In the genomic region with DNA sequence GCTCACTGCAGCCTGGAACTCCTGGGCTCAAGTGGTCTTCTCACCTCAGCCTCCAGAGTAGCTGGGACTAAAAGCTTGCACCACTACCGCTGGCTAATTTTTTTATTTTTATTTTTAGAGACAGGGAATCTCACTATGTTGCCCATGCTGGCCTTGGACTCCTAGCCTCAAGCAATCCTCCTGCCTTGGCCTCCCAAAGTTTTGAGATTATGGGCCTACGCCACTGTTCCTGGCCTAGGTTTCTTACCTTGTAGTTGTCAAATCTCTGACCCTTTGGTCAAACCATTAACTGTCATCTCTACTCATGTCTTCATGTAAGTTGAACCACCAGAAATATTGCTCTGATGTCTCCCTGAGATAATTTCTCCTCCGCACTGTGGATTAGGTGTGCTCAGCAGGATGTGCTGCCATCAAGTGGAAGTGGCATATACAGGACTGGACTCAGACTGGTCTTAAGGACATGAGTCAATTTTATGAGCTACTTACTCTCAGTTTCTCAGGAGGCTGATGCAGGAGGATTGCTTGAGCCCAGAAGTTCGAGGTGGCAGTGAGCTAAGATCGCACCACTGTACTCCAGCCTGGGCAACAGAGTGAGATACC, we compare ENCODE assay signal across 12 cellular contexts. TPM values are rescaled to one million over a fixed set of nuclear protein-coding genes. Genes with fewer than 3 reads are reported as not detected.
DNase-seq lines count a peak whose midpoint lies in the region; ATAC-seq, FAIRE-seq and TF ChIP-seq lines count a peak whose summit lies in the region.
"Had no signal": no experiment of that assay in that cellular context is flagged by ENCODE, and none has a peak within 500 bp of the region (broad histone marks: within the 10 kb centered on the region; RNA-seq: fewer than 3 reads in every experiment).

No MANE protein-coding gene starts in this region.

- TF ChIP-seq CTCF in AG04449 (IDR thresholded peaks at IDR 0.05; ENCODE audit: insufficient read depth, low read length, missing control alignments): peak; percentile 5
- peak; percentile 24 to 39 (median 28); a peak in 4 of 6 replicates for TF ChIP-seq CTCF in HCT116 (IDR thresholded peaks at IDR 0.05 in 2 of 3, conservative IDR thresholded peaks at IDR 0.05 in 1 of 3; ENCODE audit: borderline replicate concordance in 1 of 3, insufficient read depth in 1 of 3, low read depth in 2 of 3, low read length in 2 of 3)

- 0 out of 4 replicates have a peak, but pooled peaks cover 0 to 2% of the 10 kb centered on the region in 2 experiments for H3K36me3 ChIP-seq in HCT116 (ENCODE audit: control insufficient read depth in 1 of 2, insufficient read depth in 2 of 2, low read length in 2 of 2)

- H3K27ac ChIP-seq in HCT116 (ENCODE audit: low read depth, low read length): no peak overlapping the region
- H3K27ac ChIP-seq: neutrophil had no signal

- H3K9ac ChIP-seq in HCT116 (ENCODE audit: low read length): no peak overlapping the region

- TF ChIP-seq RAD21 in HCT116 (IDR thresholded peaks at IDR 0.05; ENCODE audit: low read depth): peak; percentile 64

- POLR2A ChIA-PET in AG04449 (lab: Yijun Ruan, JAX): no interaction called here
- POLR2A ChIA-PET in HCT116 (lab: Charles Lee): interaction anchor here (0.7 to 1.3 kb wide), 2 partner anchors 10 to 38 kb away, joined by 3 to 5 read pairs; a partner anchor contains a TSS

- RAD21 ChIA-PET in HCT116 (lab: Charles Lee; ENCODE audit: low non-redundant PET in 1 of 2, low total read pairs in 2 of 2, uncharacterized antibody in 2 of 2, unreplicated experiment in 2 of 2): no interaction called here

- no peak overlapping the region for H2AFZ ChIP-seq in HCT116 (ENCODE audit: low read depth, low read length, poor library complexity, severe bottlenecking)

- H3K4me1 ChIP-seq in HCT116 (ENCODE audit: control insufficient read depth in 1 of 2, insufficient read depth in 2 of 2, low read length in 2 of 2): peaks cover under 1 to 3% of the 10 kb centered on the region in 2 experiments; a peak in 3 of 4 replicates

- no peak for FAIRE-seq in GM19239 (lab: Jason Lieb, UNC)

- no peaks in the 10 kb centered on the region for H4K20me1 ChIP-seq in HCT116 (ENCODE audit: insufficient read depth)

- H3K27me3 ChIP-seq in HCT116 (ENCODE audit: insufficient read depth, low read length): no peaks in the 10 kb centered on the region
- H3K27me3 ChIP-seq: neutrophil had no signal

- no peak overlapping the region for H3K4me2 ChIP-seq in HCT116 (ENCODE audit: low read length)

- CTCF ChIA-PET in AG04449 (lab: Yijun Ruan, JAX) (interaction anchor here (0.5 to 1.4 kb wide), 8 partner anchors 9 to 326 kb away, joined by 3 to 4 read pairs (median 3); no protein-coding TSS in a partner anchor), HCT116 (lab: Charles Lee) (interaction anchor here (0.5 to 1.5 kb wide), 8 partner anchors 15 to 418 kb away, joined by 3 to 5 read pairs (median 4); a partner anchor contains a TSS)

- ATAC-seq in HCT116 (peak; percentile 81), Right ventricle myocardium inferior (no peak)
- ATAC-seq: activated CD8-positive, alpha-beta memory T cell treated with anti-CD3 and anti-CD28 coated beads, Interleukin-2, amount 10 ng/mL, durations not matched to agents 7 days and 5 days had no signal

- no TSS peak for BruUV-seq in HCT116 (replicated peaks; lab: Mats Ljungman, UMichigan)

- intact Hi-C loops in HCT116 (cut with micrococcal nuclease) (no loop called here), Right ventricle myocardium inferior (cut with DNase I) (no loop called here)

- H3K4me3 ChIP-seq in AG04449 (ENCODE audit: low read depth, low read length) (no peak overlapping the region), HCT116 (replicated peaks in 1 of 2; ENCODE audit: low read depth in 1 of 2, low read length in 2 of 2) (no peak overlapping the region)

- DNase-seq in AG04449 (ENCODE audit: low read depth, low spot score) (no peak), HCT116 (ENCODE audit: low read depth, low spot score) (peak; percentile 15), RKO (ENCODE audit: low spot score) (peak; percentile 70), fibroblast of peridontal ligament (ENCODE audit: extremely low read depth) (peak; percentile 15), Right ventricle myocardium inferior (ENCODE audit: missing footprints) (no peak), GM19239 (ENCODE audit: insufficient read length, low spot score) (no peak)
- DNase-seq in activated CD4-positive, alpha-beta T cell treated with anti-CD3 and anti-CD28 coated beads, Interleukin-2, amount 50 U/mL, for 1 hour: no peak
- DNase-seq in stimulated activated CD4-positive, alpha-beta T cell treated with anti-CD3 and anti-CD28 coated beads, Interleukin-15, amount 100 ng/mL, for 24 hours: no peak
- DNase-seq: activated CD8-positive, alpha-beta memory T cell treated with anti-CD3 and anti-CD28 coated beads, Interleukin-2, amount 10 ng/mL, durations not matched to agents 7 days and 5 days; DMS79; NCI-H1048 had no signal

- H3K9me3 ChIP-seq in HCT116 (ENCODE audit: control insufficient read depth in 1 of 2, insufficient read depth in 1 of 2, low read depth in 1 of 2, low read length in 2 of 2): no peaks in the 10 kb centered on the region
- H3K9me3 ChIP-seq: neutrophil had no signal

- H3K9me2 ChIP-seq in HCT116 (ENCODE audit: insufficient read depth): no peaks in the 10 kb centered on the region

- H3K79me2 ChIP-seq in HCT116 (ENCODE audit: insufficient read depth, low read length): no peaks in the 10 kb centered on the region

- TF ChIP-seq POLR2A in HCT116 (IDR thresholded peaks at IDR 0.05; ENCODE audit: borderline replicate concordance, extremely low read depth, insufficient read depth, insufficient read length): no peak

TF ChIP-seq in HCT116, 20 proteins besides CTCF, POLR2A, EP300 and RAD21:
- TF ChIP-seq POLR2AphosphoS5 (IDR thresholded peaks at IDR 0.05; ENCODE audit: low read depth, low read length): no peak
- no peak for TF ChIP-seq EZH2phosphoT487 (IDR thresholded peaks at IDR 0.05; ENCODE audit: borderline replicate concordance)
- TF ChIP-seq FOSL1 (IDR thresholded peaks at IDR 0.05; ENCODE audit: low read depth): no peak
- no peak for TF ChIP-seq CBX3 (IDR thresholded peaks at IDR 0.05; ENCODE audit: low read depth)
- no peak for TF ChIP-seq ZFX (IDR thresholded peaks at IDR 0.05)
- TF ChIP-seq SP1 (IDR thresholded peaks at IDR 0.05; ENCODE audit: low read depth): no peak
- TF ChIP-seq YY1 (IDR thresholded peaks at IDR 0.05; ENCODE audit: extremely low read depth, insufficient replicate concordance, low read depth, low read length): no peak
- TF ChIP-seq EGR1 (IDR thresholded peaks at IDR 0.05; ENCODE audit: low read depth): no peak
- TF ChIP-seq EZH2 (IDR thresholded peaks at IDR 0.05): no peak
- TF ChIP-seq, protein P1, sequence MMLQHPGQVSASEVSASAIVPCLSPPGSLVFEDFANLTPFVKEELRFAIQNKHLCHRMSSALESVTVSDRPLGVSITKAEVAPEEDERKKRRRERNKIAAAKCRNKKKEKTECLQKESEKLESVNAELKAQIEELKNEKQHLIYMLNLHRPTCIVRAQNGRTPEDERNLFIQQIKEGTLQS (IDR thresholded peaks at IDR 0.05): no peak
- no peak for TF ChIP-seq TCF7L2 (IDR thresholded peaks at IDR 0.05; ENCODE audit: borderline replicate concordance, extremely low read depth, insufficient read depth, insufficient read length)
- no peak for TF ChIP-seq SRF (IDR thresholded peaks at IDR 0.05; ENCODE audit: low read depth)
- TF ChIP-seq JUND (IDR thresholded peaks at IDR 0.05): no peak
- TF ChIP-seq SIN3A (IDR thresholded peaks at IDR 0.05; ENCODE audit: low read depth): no peak
- no peak for TF ChIP-seq ZNF274 (IDR thresholded peaks at IDR 0.05; ENCODE audit: low read depth, low read length)

RNA-seq across cellular contexts. Expression of a gene that starts 28.5 kb away (rescaled TPM):
- total RNA-seq in HCT116 (2021; ENCODE audit: unreplicated experiment): 40.4 TPM
- 12.2 and 13.1 TPM in 2 replicates for polyA plus RNA-seq in HCT116 (2012)
- total RNA-seq in Right ventricle myocardium inferior: 19.4 TPM

RNA-seq across cellular contexts. Expression of a gene that starts 37.7 kb away (rescaled TPM):
- total RNA-seq in HCT116 (2021; ENCODE audit: unreplicated experiment): 3.4 TPM
- 0.86 and 2.0 TPM in 2 replicates for polyA plus RNA-seq in HCT116 (2012)
- total RNA-seq in Right ventricle myocardium inferior: 0.81 TPM

RNA-seq across cellular contexts. Expression of a gene that starts 37.8 kb away (rescaled TPM):
- total RNA-seq in HCT116 (2021; ENCODE audit: unreplicated experiment): 31.7 TPM
- polyA plus RNA-seq in HCT116 (2012): 8.5 and 11.7 TPM in 2 replicates
- 30.5 TPM for total RNA-seq in Right ventricle myocardium inferior

Comparison
In these comparisons a context has a peak if more than half of its experiments do, and no peak if none do; other contexts are left out.
1. DNase-seq: peak in HCT116 (single experiment), RKO (single experiment) and fibroblast of peridontal ligament (single experiment); none in AG04449 (single experiment), Right ventricle myocardium inferior (single experiment), GM19239 (single experiment), activated CD4-positive, alpha-beta T cell treated with anti-CD3 and anti-CD28 coated beads, Interleukin-2, amount 50 U/mL, for 1 hour (single experiment) and stimulated activated CD4-positive, alpha-beta T cell treated with anti-CD3 and anti-CD28 coated beads, Interleukin-15, amount 100 ng/mL, for 24 hours (single experiment).